8 cellular contexts compared by ENCODE assay signal in the genomic region with DNA sequence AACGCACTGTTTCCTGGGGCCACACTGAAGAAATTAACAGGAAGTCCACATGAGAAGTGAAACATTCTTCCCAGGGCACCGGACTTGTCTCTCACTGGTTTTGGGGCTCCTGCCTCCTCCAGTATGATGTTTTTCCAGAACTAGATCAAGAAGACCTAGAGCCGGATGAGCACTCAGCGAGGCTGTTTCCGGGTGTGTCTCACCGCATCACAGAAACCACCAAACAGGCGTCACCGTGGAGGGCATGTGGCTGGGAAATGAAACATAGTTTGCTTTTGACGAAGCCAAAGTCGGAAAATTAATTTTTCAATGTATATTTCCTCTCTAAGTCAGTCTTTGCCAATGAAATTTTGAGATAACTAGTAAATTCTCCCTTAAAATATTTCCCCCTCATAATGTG.
"Had no signal": no experiment of that assay in that cellular context is flagged by ENCODE, and none has a peak within 500 bp of the region (broad histone marks: within the 10 kb centered on the region; RNA-seq: fewer than 3 reads in every experiment).

No MANE protein-coding gene starts in this region.

- DNase-seq: GDM1, GF-D8 had no signal

- ATAC-seq: GM12878 had no signal

- FAIRE-seq: G401.6, GM12878, GM12891, GM12892, GM18507, GM19239 had no signal

- H3K4me3 ChIP-seq: GM12878 had no signal
